In genomic region chr5:146048994-146049703, GRCh38 we compare ENCODE assay signal across 1 cellular context.
TF ChIP-seq lines count a peak whose summit lies in the region.

No MANE protein-coding gene starts in this region.

TF ChIP-seq in K562, 482 proteins besides CTCF, POLR2A, EP300 and RAD21 (continued from another document):
- TF ChIP-seq CEBPB (tag; IDR thresholded peaks at IDR 0.05), result peak; percentile 61
- no peak for TF ChIP-seq ZNF584 (CRISPR knock-in tag; IDR thresholded peaks at IDR 0.05; ENCODE audit: low read depth)
- TF ChIP-seq, protein P1, sequence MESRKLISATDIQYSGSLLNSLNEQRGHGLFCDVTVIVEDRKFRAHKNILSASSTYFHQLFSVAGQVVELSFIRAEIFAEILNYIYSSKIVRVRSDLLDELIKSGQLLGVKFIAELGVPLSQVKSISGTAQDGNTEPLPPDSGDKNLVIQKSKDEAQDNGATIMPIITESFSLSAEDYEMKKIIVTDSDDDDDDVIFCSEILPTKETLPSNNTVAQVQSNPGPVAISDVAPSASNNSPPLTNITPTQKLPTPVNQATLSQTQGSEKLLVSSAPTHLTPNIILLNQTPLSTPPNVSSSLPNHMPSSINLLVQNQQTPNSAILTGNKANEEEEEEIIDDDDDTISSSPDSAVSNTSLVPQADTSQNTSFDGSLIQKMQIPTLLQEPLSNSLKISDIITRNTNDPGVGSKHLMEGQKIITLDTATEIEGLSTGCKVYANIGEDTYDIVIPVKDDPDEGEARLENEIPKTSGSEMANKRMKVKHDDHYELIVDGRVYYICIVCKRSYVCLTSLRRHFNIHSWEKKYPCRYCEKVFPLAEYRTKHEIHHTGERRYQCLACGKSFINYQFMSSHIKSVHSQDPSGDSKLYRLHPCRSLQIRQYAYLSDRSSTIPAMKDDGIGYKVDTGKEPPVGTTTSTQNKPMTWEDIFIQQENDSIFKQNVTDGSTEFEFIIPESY (CRISPR knock-in tag; IDR thresholded peaks at IDR 0.05), result peak; percentile 58
- TF ChIP-seq, protein P2, sequence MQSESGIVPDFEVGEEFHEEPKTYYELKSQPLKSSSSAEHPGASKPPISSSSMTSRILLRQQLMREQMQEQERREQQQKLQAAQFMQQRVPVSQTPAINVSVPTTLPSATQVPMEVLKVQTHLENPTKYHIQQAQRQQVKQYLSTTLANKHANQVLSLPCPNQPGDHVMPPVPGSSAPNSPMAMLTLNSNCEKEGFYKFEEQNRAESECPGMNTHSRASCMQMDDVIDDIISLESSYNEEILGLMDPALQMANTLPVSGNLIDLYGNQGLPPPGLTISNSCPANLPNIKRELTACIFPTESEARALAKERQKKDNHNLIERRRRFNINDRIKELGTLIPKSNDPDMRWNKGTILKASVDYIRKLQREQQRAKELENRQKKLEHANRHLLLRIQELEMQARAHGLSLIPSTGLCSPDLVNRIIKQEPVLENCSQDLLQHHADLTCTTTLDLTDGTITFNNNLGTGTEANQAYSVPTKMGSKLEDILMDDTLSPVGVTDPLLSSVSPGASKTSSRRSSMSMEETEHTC (IDR thresholded peaks at IDR 0.05), result 0 out of 2 replicates have a peak, but pooled peaks have one; percentile 31
- TF ChIP-seq SPI1 (IDR thresholded peaks at IDR 0.05; ENCODE audit: borderline replicate concordance, low read depth, low read length), result peak; percentile 48; the same call in 1 of the 2 replicates
- peak; percentile 83 for TF ChIP-seq DEAF1 (CRISPR knock-in tag; IDR thresholded peaks at IDR 0.05)
- TF ChIP-seq, protein P3, sequence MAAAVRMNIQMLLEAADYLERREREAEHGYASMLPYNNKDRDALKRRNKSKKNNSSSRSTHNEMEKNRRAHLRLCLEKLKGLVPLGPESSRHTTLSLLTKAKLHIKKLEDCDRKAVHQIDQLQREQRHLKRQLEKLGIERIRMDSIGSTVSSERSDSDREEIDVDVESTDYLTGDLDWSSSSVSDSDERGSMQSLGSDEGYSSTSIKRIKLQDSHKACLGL (CRISPR knock-in tag; IDR thresholded peaks at IDR 0.05; ENCODE audit: borderline replicate concordance, poor library complexity, severe bottlenecking), result no peak
- no peak for TF ChIP-seq TARDBP (IDR thresholded peaks at IDR 0.05)
- TF ChIP-seq CEBPG (CRISPR knock-in tag; IDR thresholded peaks at IDR 0.05), result no peak
- TF ChIP-seq CEBPG (tag; conservative IDR thresholded peaks at IDR 0.05 in 1 of 2, IDR thresholded peaks at IDR 0.05 in 1 of 2), result peak in 1 of 2 experiments; percentile 47; a peak in 1 of 4 replicates
